ENCODE assay signal across 26 cellular contexts in genomic region chr14:73277376-73277775, GRCh38. TPM values are rescaled to one million over a fixed set of nuclear protein-coding genes. Genes with fewer than 3 reads are reported as not detected.
DNase-seq lines count a peak whose midpoint lies in the region; ATAC-seq and TF ChIP-seq lines count a peak whose summit lies in the region.
"Had no signal": no experiment of that assay in that cellular context is flagged by ENCODE, and none has a peak within 500 bp of the region (broad histone marks: within the 10 kb centered on the region; RNA-seq: fewer than 3 reads in every experiment).

No MANE protein-coding gene starts in this region.

- no peaks in the 10 kb centered on the region for H3K27me3 Mint-ChIP-seq in activated CD8-positive, alpha-beta T cell treated with anti-CD3 and anti-CD28 coated beads, Interleukin-2, amount 10 ng/mL, durations not matched to agents 7 days and 5 days (ENCODE audit: low read depth)
- H3K27me3 Mint-ChIP-seq in activated CD8-positive, alpha-beta T cell treated with anti-CD3 and anti-CD28 coated beads for 36 hours = no peaks in the 10 kb centered on the region
- no peaks in the 10 kb centered on the region for H3K27me3 Mint-ChIP-seq in activated naive CD4-positive, alpha-beta T cell treated with anti-CD3 and anti-CD28 coated beads for 36 hours (ENCODE audit: low read depth)
- no peaks in the 10 kb centered on the region; the same call in 1 of the 2 replicates for H3K27me3 Mint-ChIP-seq in H9 (ENCODE audit: low read depth)
- H3K27me3 Mint-ChIP-seq: CD4-positive, alpha-beta memory T cell; CD4-positive, CD25-positive, alpha-beta regulatory T cell had no signal

- no peak overlapping the region for H3K27ac ChIP-seq in H9 (ENCODE audit: insufficient read length, low read depth, low read length)
- H3K27ac ChIP-seq: BLaER1 had no signal

- H3K27ac Mint-ChIP-seq in activated CD8-positive, alpha-beta T cell treated with anti-CD3 and anti-CD28 coated beads, Interleukin-2, amount 10 ng/mL, durations not matched to agents 7 days and 5 days = no peak overlapping the region
- H3K27ac Mint-ChIP-seq in activated CD8-positive, alpha-beta T cell treated with anti-CD3 and anti-CD28 coated beads for 36 hours = no peak overlapping the region
- H3K27ac Mint-ChIP-seq in activated naive CD4-positive, alpha-beta T cell treated with anti-CD3 and anti-CD28 coated beads, Interleukin-2, amount 50 U/mL, for 72 hours = no peak overlapping the region
- no peak overlapping the region for H3K27ac Mint-ChIP-seq in activated naive CD4-positive, alpha-beta T cell treated with anti-CD3 and anti-CD28 coated beads for 36 hours
- H3K27ac Mint-ChIP-seq in H9 = peak overlapping the region in 2 of 3 experiments; percentile 22 to 79; a peak in 2 of 7 replicates
- H3K27ac Mint-ChIP-seq in stimulated activated effector memory CD8-positive, alpha-beta T cell treated with anti-CD3 and anti-CD28 coated beads, Interleukin-12 subunit alpha, Interleukin-12 subunit beta, amount 100 ng/mL, for 72 hours = no peak overlapping the region
- H3K27ac Mint-ChIP-seq: CD4-positive, CD25-positive, alpha-beta regulatory T cell had no signal

- H4K5ac ChIP-seq in H9 (ENCODE audit: insufficient read length, low read depth, low read length) = no peak overlapping the region

- no peaks in the 10 kb centered on the region for H3K79me1 ChIP-seq in H9 (ENCODE audit: insufficient read depth, low read depth, low read length, poor library complexity, severe bottlenecking)

- no peak overlapping the region for H2BK12ac ChIP-seq in H9 (ENCODE audit: insufficient read length, low read depth, low read length)

- no peak overlapping the region for H4K8ac ChIP-seq in H9 (replicated peaks; ENCODE audit: insufficient read length, low read depth, low read length)

- intact Hi-C loops in activated CD8-positive, alpha-beta T cell treated with anti-CD3 and anti-CD28 coated beads for 36 hours (cut with micrococcal nuclease) = no loop called here
- intact Hi-C loops in activated naive CD4-positive, alpha-beta T cell treated with anti-CD3 and anti-CD28 coated beads for 36 hours (cut with micrococcal nuclease) = no loop called here

- no peak overlapping the region for H2BK15ac ChIP-seq in H9 (ENCODE audit: low read depth, low read length)

- H4K91ac ChIP-seq in H9 (ENCODE audit: insufficient read length, low read depth, low read length) = no peak overlapping the region

- H3K4ac ChIP-seq in H9 (ENCODE audit: low read depth, low read length) = no peak overlapping the region

- H3K4me2 ChIP-seq in H9 (ENCODE audit: insufficient read depth, insufficient read length, low read length) = no peak overlapping the region
- H3K4me2 ChIP-seq: BLaER1 had no signal

- peak; percentile 23 for ATAC-seq in activated CD8-positive, alpha-beta T cell treated with anti-CD3 and anti-CD28 coated beads, Interleukin-2, amount 10 ng/mL, durations not matched to agents 7 days and 5 days
- no peak for ATAC-seq in activated CD8-positive, alpha-beta T cell treated with anti-CD3 and anti-CD28 coated beads for 36 hours
- peak; percentile 59 to 70 for ATAC-seq in activated naive CD4-positive, alpha-beta T cell treated with anti-CD3 and anti-CD28 coated beads, Interleukin-2, amount 50 U/mL, for 72 hours
- ATAC-seq in stimulated activated effector memory CD8-positive, alpha-beta T cell treated with anti-CD3 and anti-CD28 coated beads, Interleukin-12 subunit alpha, Interleukin-12 subunit beta, amount 100 ng/mL, for 72 hours = peak; percentile 56
- ATAC-seq: GM12878 had no signal

- no peaks in the 10 kb centered on the region for H3K79me2 ChIP-seq in H9 (ENCODE audit: insufficient read depth, low read length)

- DNase-seq in activated CD8-positive, alpha-beta T cell treated with anti-CD3 and anti-CD28 coated beads, Interleukin-2, amount 10 ng/mL, durations not matched to agents 7 days and 5 days = no peak
- no peak for DNase-seq in activated CD8-positive, alpha-beta T cell treated with anti-CD3 and anti-CD28 coated beads for 36 hours
- DNase-seq in activated naive CD4-positive, alpha-beta T cell treated with anti-CD3 and anti-CD28 coated beads, Interleukin-2, amount 50 U/mL, for 72 hours (ENCODE audit: low spot score in 2 of 2) = no peak
- DNase-seq in activated naive CD4-positive, alpha-beta T cell treated with anti-CD3 and anti-CD28 coated beads for 36 hours = no peak
- DNase-seq in H9 (no peak), NAMALWA (ENCODE audit: low spot score) (no peak)
- no peak for DNase-seq in stimulated activated effector memory CD8-positive, alpha-beta T cell treated with anti-CD3 and anti-CD28 coated beads, Interleukin-12 subunit alpha, Interleukin-12 subunit beta, amount 100 ng/mL, for 72 hours (ENCODE audit: low spot score in 2 of 2)
- DNase-seq: 8988T; ACHN; BE2C; C1 segment of cervical spinal cord; CD4-positive, alpha-beta memory T cell; CD4-positive, CD25-positive, alpha-beta regulatory T cell; CD8-positive, alpha-beta memory T cell; COR-L47; DMS 273 treated with DMSO at 0.1 percent for 48 hours; DMS153; DMS53; DMS79; DND-41; EL; GDM1 had no signal

- H3K4me1 Mint-ChIP-seq in activated CD8-positive, alpha-beta T cell treated with anti-CD3 and anti-CD28 coated beads, Interleukin-2, amount 10 ng/mL, durations not matched to agents 7 days and 5 days (ENCODE audit: low read depth) = peaks cover 9% of the 10 kb centered on the region
- peaks cover 5% of the 10 kb centered on the region for H3K4me1 Mint-ChIP-seq in activated CD8-positive, alpha-beta T cell treated with anti-CD3 and anti-CD28 coated beads for 36 hours (ENCODE audit: low read depth)
- no peaks in the 10 kb centered on the region for H3K4me1 Mint-ChIP-seq in activated naive CD4-positive, alpha-beta T cell treated with anti-CD3 and anti-CD28 coated beads for 36 hours (ENCODE audit: low read depth)
- H3K4me1 Mint-ChIP-seq in H9 = peaks cover 0 to 3% of the 10 kb centered on the region in 2 experiments; a peak in 2 of 4 replicates
- H3K4me1 Mint-ChIP-seq in stimulated activated effector memory CD8-positive, alpha-beta T cell treated with anti-CD3 and anti-CD28 coated beads, Interleukin-12 subunit alpha, Interleukin-12 subunit beta, amount 100 ng/mL, for 72 hours = peaks cover 6% of the 10 kb centered on the region
- H3K4me1 Mint-ChIP-seq: CD14-positive monocyte; CD4-positive, CD25-positive, alpha-beta regulatory T cell had no signal

- H3K18ac ChIP-seq in H9 (ENCODE audit: insufficient read length, low read depth, low read length) = no peak overlapping the region

- H3K23ac ChIP-seq in H9 (ENCODE audit: insufficient read length, low read depth, low read length) = no peak overlapping the region

- H3K56ac ChIP-seq in H9 (ENCODE audit: insufficient read length, low read depth, low read length) = no peak overlapping the region

- no peaks in the 10 kb centered on the region for H3K9me3 ChIP-seq in H9 (ENCODE audit: control insufficient read depth, low read depth, low read length)
- H3K9me3 ChIP-seq: BE2C, BLaER1 had no signal

- peaks cover 24% of the 10 kb centered on the region for H3K36me3 Mint-ChIP-seq in activated CD8-positive, alpha-beta T cell treated with anti-CD3 and anti-CD28 coated beads, Interleukin-2, amount 10 ng/mL, durations not matched to agents 7 days and 5 days (ENCODE audit: low read depth)
- H3K36me3 Mint-ChIP-seq in activated CD8-positive, alpha-beta T cell treated with anti-CD3 and anti-CD28 coated beads for 36 hours (ENCODE audit: low read depth) = peaks cover 10% of the 10 kb centered on the region
- peaks cover 0 to 7% of the 10 kb centered on the region in 2 donors for H3K36me3 Mint-ChIP-seq in activated naive CD4-positive, alpha-beta T cell treated with anti-CD3 and anti-CD28 coated beads, Interleukin-2, amount 50 U/mL, for 72 hours
- peaks cover 16% of the 10 kb centered on the region for H3K36me3 Mint-ChIP-seq in activated naive CD4-positive, alpha-beta T cell treated with anti-CD3 and anti-CD28 coated beads for 36 hours (ENCODE audit: low read depth)
- peaks cover 14 to 47% (median 31%) of the 10 kb centered on the region in 3 experiments for H3K36me3 Mint-ChIP-seq in H9 (ENCODE audit: insufficient read depth in 1 of 3, low read depth in 3 of 3)
- peaks cover 71% of the 10 kb centered on the region for H3K36me3 Mint-ChIP-seq in stimulated activated effector memory CD8-positive, alpha-beta T cell treated with anti-CD3 and anti-CD28 coated beads, Interleukin-12 subunit alpha, Interleukin-12 subunit beta, amount 100 ng/mL, for 72 hours

- H4K20me1 ChIP-seq in H9 (ENCODE audit: control insufficient read depth, insufficient read depth, insufficient read length) = peaks cover 3% of the 10 kb centered on the region
- H4K20me1 ChIP-seq: BLaER1 had no signal

- H3K27me3 ChIP-seq in H9 (ENCODE audit: insufficient read depth, low read length) = no peaks in the 10 kb centered on the region
- H3K27me3 ChIP-seq: BE2C, BLaER1 had no signal

- no peak overlapping the region for H2AFZ ChIP-seq in H9 (ENCODE audit: low read length)

- no peaks in the 10 kb centered on the region for H3K9me3 Mint-ChIP-seq in activated CD8-positive, alpha-beta T cell treated with anti-CD3 and anti-CD28 coated beads, Interleukin-2, amount 10 ng/mL, durations not matched to agents 7 days and 5 days (ENCODE audit: insufficient read depth)
- no peaks in the 10 kb centered on the region for H3K9me3 Mint-ChIP-seq in activated CD8-positive, alpha-beta T cell treated with anti-CD3 and anti-CD28 coated beads for 36 hours
- H3K9me3 Mint-ChIP-seq in activated naive CD4-positive, alpha-beta T cell treated with anti-CD3 and anti-CD28 coated beads, Interleukin-2, amount 50 U/mL, for 72 hours = no peaks in the 10 kb centered on the region
- H3K9me3 Mint-ChIP-seq in activated naive CD4-positive, alpha-beta T cell treated with anti-CD3 and anti-CD28 coated beads for 36 hours = no peaks in the 10 kb centered on the region
- H3K9me3 Mint-ChIP-seq in H9 = no peaks in the 10 kb centered on the region
- no peaks in the 10 kb centered on the region for H3K9me3 Mint-ChIP-seq in stimulated activated effector memory CD8-positive, alpha-beta T cell treated with anti-CD3 and anti-CD28 coated beads, Interleukin-12 subunit alpha, Interleukin-12 subunit beta, amount 100 ng/mL, for 72 hours
- H3K9me3 Mint-ChIP-seq: CD14-positive monocyte; CD4-positive, alpha-beta memory T cell; CD4-positive, CD25-positive, alpha-beta regulatory T cell; CD8-positive, alpha-beta memory T cell had no signal

- no peak overlapping the region for H2AK5ac ChIP-seq in H9 (ENCODE audit: insufficient read length, low read length)

- H3T11ph ChIP-seq in H9 (ENCODE audit: low read length) = no peak overlapping the region

- CTCF ChIA-PET in activated CD8-positive, alpha-beta T cell treated with anti-CD3 and anti-CD28 coated beads, Interleukin-2, amount 10 ng/mL, durations not matched to agents 7 days and 5 days (lab: Charles Lee) = no interaction called here
- CTCF ChIA-PET in activated CD8-positive, alpha-beta T cell treated with anti-CD3 and anti-CD28 coated beads for 36 hours (lab: Charles Lee) = no interaction called here
- CTCF ChIA-PET in activated naive CD4-positive, alpha-beta T cell treated with anti-CD3 and anti-CD28 coated beads for 36 hours (lab: Charles Lee) = no interaction called here

- H2BK120ac ChIP-seq in H9 (ENCODE audit: low read depth, low read length, poor library complexity, severe bottlenecking) = no peak overlapping the region

- H3K14ac ChIP-seq in H9 (ENCODE audit: insufficient read depth, low read length) = no peak overlapping the region

- no peaks in the 10 kb centered on the region for H3K23me2 ChIP-seq in H9 (ENCODE audit: insufficient read length, low read depth, low read length, poor library complexity, severe bottlenecking)

- POLR2A ChIA-PET in activated CD8-positive, alpha-beta T cell treated with anti-CD3 and anti-CD28 coated beads, Interleukin-2, amount 10 ng/mL, durations not matched to agents 7 days and 5 days (lab: Charles Lee) = no interaction called here
- POLR2A ChIA-PET in activated CD8-positive, alpha-beta T cell treated with anti-CD3 and anti-CD28 coated beads for 36 hours (lab: Charles Lee) = no interaction called here

- H3K4me3 Mint-ChIP-seq in activated CD8-positive, alpha-beta T cell treated with anti-CD3 and anti-CD28 coated beads, Interleukin-2, amount 10 ng/mL, durations not matched to agents 7 days and 5 days = no peak overlapping the region
- H3K4me3 Mint-ChIP-seq in activated CD8-positive, alpha-beta T cell treated with anti-CD3 and anti-CD28 coated beads for 36 hours = no peak overlapping the region
- H3K4me3 Mint-ChIP-seq in activated naive CD4-positive, alpha-beta T cell treated with anti-CD3 and anti-CD28 coated beads for 36 hours = no peak overlapping the region
- H3K4me3 Mint-ChIP-seq in H9 = no peak overlapping the region
- no peak overlapping the region for H3K4me3 Mint-ChIP-seq in stimulated activated effector memory CD8-positive, alpha-beta T cell treated with anti-CD3 and anti-CD28 coated beads, Interleukin-12 subunit alpha, Interleukin-12 subunit beta, amount 100 ng/mL, for 72 hours
- H3K4me3 Mint-ChIP-seq: CD14-positive monocyte; CD4-positive, alpha-beta memory T cell; CD4-positive, CD25-positive, alpha-beta regulatory T cell; CD8-positive, alpha-beta memory T cell had no signal

- TF ChIP-seq CTCF in activated CD8-positive, alpha-beta T cell treated with anti-CD3 and anti-CD28 coated beads for 36 hours (IDR thresholded peaks at IDR 0.05) = no peak
- TF ChIP-seq CTCF in H9 (conservative IDR thresholded peaks at IDR 0.05) = no peak

- peaks cover 3% of the 10 kb centered on the region; the same call in 1 of the 2 replicates for H3K4me1 ChIP-seq in H9 (ENCODE audit: insufficient read depth, low read length)
- H3K4me1 ChIP-seq: BE2C had no signal

- no CpG with 5 or more reads among the region's 2 CpGs for WGBS in H9 (ENCODE audit: extremely low coverage, insufficient read length, low lambda C conversion rate)

- no peak overlapping the region for H3K9ac ChIP-seq in H9 (ENCODE audit: extremely low read depth, insufficient read length, low read length)
- H3K9ac ChIP-seq: BLaER1 had no signal

- no peak overlapping the region for H2BK5ac ChIP-seq in H9 (ENCODE audit: insufficient read length, low read length)

- H2BK20ac ChIP-seq in H9 (ENCODE audit: low read depth, low read length, poor library complexity, severe bottlenecking) = no peak overlapping the region

RNA-seq across cellular contexts. Expression of gene PAPLN, which starts 40.1 kb away (rescaled TPM):
- under 1 TPM; 0.29 to 0.45 TPM for total RNA-seq in activated CD8-positive, alpha-beta T cell treated with anti-CD3 and anti-CD28 coated beads, Interleukin-2, amount 10 ng/mL, durations not matched to agents 7 days and 5 days
- under 1 TPM; 0.29 to 0.47 TPM for total RNA-seq in activated CD8-positive, alpha-beta T cell treated with anti-CD3 and anti-CD28 coated beads for 36 hours
- total RNA-seq in activated naive CD4-positive, alpha-beta T cell treated with anti-CD3 and anti-CD28 coated beads, Interleukin-2, amount 50 U/mL, for 72 hours = 1 to 10 TPM in 1 of 2 donors, under 1 TPM in 1; 0.91 to 1.4 TPM
- 1 to 10 TPM; 1.0 TPM for total RNA-seq in activated naive CD4-positive, alpha-beta T cell treated with anti-CD3 and anti-CD28 coated beads for 36 hours
- total RNA-seq in H9 (2021) = 6.9 and 8.5 TPM in 2 replicates
- total RNA-seq: CD4-positive, CD25-positive, alpha-beta regulatory T cell; G401 had no signal

Comparison
In these comparisons a context has a peak if more than half of its experiments do, and no peak if none do; other contexts are left out.
1. H3K27ac Mint-ChIP-seq: peak in H9 (2 of 3); none in activated CD8-positive, alpha-beta T cell treated with anti-CD3 and anti-CD28 coated beads, Interleukin-2, amount 10 ng/mL, durations not matched to agents 7 days and 5 days (single experiment), activated CD8-positive, alpha-beta T cell treated with anti-CD3 and anti-CD28 coated beads for 36 hours (single experiment), activated naive CD4-positive, alpha-beta T cell treated with anti-CD3 and anti-CD28 coated beads, Interleukin-2, amount 50 U/mL, for 72 hours (0 of 2), activated naive CD4-positive, alpha-beta T cell treated with anti-CD3 and anti-CD28 coated beads for 36 hours (single experiment) and stimulated activated effector memory CD8-positive, alpha-beta T cell treated with anti-CD3 and anti-CD28 coated beads, Interleukin-12 subunit alpha, Interleukin-12 subunit beta, amount 100 ng/mL, for 72 hours (single experiment).